In the genomic region with DNA sequence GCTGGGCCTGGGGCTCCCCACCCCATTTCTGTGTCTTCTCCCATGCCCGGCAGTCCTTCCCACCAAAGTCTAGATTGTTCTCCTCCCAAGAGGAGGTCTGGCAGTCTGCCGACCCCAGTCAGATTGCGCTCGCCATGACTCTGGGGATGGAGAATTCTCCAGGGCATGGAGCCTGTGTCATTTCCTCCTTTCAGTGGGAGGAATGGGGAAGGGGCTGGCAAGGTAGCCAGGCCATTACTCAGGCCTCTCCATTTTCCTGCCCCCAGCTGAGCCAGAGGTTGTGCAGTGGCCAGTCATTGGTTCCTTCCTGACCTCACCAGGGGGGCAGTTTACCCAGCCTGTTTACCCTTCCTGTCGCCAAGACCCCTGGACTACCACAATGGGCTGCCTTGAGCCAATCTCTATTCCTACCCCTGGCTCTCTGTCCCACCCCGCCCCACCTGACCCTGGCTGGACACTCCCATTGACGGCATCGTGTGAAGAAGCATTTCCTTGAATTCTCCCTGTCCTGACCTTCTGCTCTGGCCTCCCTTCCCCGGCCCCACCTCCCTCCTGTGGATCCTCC, we compare ENCODE assay signal across 9 cellular contexts. TPM values are rescaled to one million over a fixed set of nuclear protein-coding genes. Genes with fewer than 3 reads are reported as not detected.
A peak's percentile ranks its signal among the peaks of the same experiment; 100 is the strongest.
DNase-seq lines count a peak whose midpoint lies in the region; ATAC-seq, FAIRE-seq and TF ChIP-seq lines count a peak whose summit lies in the region.
"Had no signal": no experiment of that assay in that cellular context is flagged by ENCODE, and none has a peak within 500 bp of the region (broad histone marks: within the 10 kb centered on the region; RNA-seq: fewer than 3 reads in every experiment).

No MANE protein-coding gene starts in this region.

- no peak for TF ChIP-seq CTCF in D721Med (IDR thresholded peaks at IDR 0.05; ENCODE audit: insufficient read depth, missing control alignments)

- ATAC-seq in esophagus mucosa (peak; percentile 40), aorta (ENCODE audit: low FRiP score) (peak; percentile 54)

- 16 to 21% methylated on average over 9 of the region's 9 CpGs for WGBS in aorta, 2 donors

- H3K4me1 ChIP-seq in mucosa of rectum (ENCODE audit: control insufficient read depth in 2 of 2, insufficient read depth in 2 of 2, low read length in 2 of 2): peaks cover 17 to 29% of the 10 kb centered on the region in 2 donors
- peaks cover 2 to 6% of the 10 kb centered on the region in 2 donors for H3K4me1 ChIP-seq in aorta (ENCODE audit: control insufficient read depth in 1 of 2, insufficient read depth in 2 of 2, low read length in 2 of 2)

- peak overlapping the region; percentile 49 to 58 for H3K27ac ChIP-seq in mucosa of rectum (ENCODE audit: low read depth in 2 of 2, low read length in 2 of 2)
- peak overlapping the region; percentile 89 to 93 for H3K27ac ChIP-seq in aorta (ENCODE audit: low read depth in 1 of 2, low read length in 2 of 2)
- H3K27ac ChIP-seq: SK-N-MC had no signal

- DNase-seq in aorta (peak; percentile 84 to 91), LoVo (ENCODE audit: low spot score) (no peak), GM19240 (ENCODE audit: insufficient read length, low spot score) (no peak), D721Med (ENCODE audit: insufficient read length, low spot score) (no peak)
- DNase-seq: activated naive CD8-positive, alpha-beta T cell treated with anti-CD3 and anti-CD28 coated beads, Interleukin-2, amount 10 ng/mL, durations not matched to agents 7 days and 5 days had no signal

- H3K9me3 ChIP-seq in mucosa of rectum (ENCODE audit: control insufficient read depth in 2 of 2, low read length in 2 of 2): no peaks in the 10 kb centered on the region
- H3K9me3 ChIP-seq in aorta (ENCODE audit: control insufficient read depth, low read length): no peaks in the 10 kb centered on the region

- H3K9ac ChIP-seq in mucosa of rectum (ENCODE audit: low read depth in 1 of 2, low read length in 2 of 2): no peak overlapping the region

- intact Hi-C loops in aorta (cut with DNase I): loop anchor here in 1 of 2 donors (5.0 kb wide), 1 partner anchor 39 kb away; no protein-coding TSS in a partner anchor

- H3K27me3 ChIP-seq in mucosa of rectum (ENCODE audit: control insufficient read depth in 2 of 2, insufficient read depth in 2 of 2, low read length in 2 of 2) (no peaks in the 10 kb centered on the region), aorta (ENCODE audit: control insufficient read depth in 1 of 2, insufficient read depth in 2 of 2, low read length in 1 of 2) (no peaks in the 10 kb centered on the region)

- no peak for FAIRE-seq in D721Med (lab: Jason Lieb, UNC)

- H3K4me3 ChIP-seq in mucosa of rectum (ENCODE audit: low read length in 2 of 2) (no peak overlapping the region), aorta (ENCODE audit: low read length in 2 of 2) (no peak overlapping the region)
- H3K4me3 ChIP-seq: SK-N-MC had no signal

- H3K36me3 ChIP-seq in mucosa of rectum (ENCODE audit: control insufficient read depth in 2 of 2, insufficient read depth in 2 of 2, low read length in 2 of 2) (no peaks in the 10 kb centered on the region), aorta (ENCODE audit: control insufficient read depth in 1 of 2, insufficient read depth in 2 of 2, low read length in 1 of 2) (no peaks in the 10 kb centered on the region)

TF ChIP-seq in PFSK-1, 5 proteins besides CTCF, POLR2A, EP300 and RAD21:
- no peak for TF ChIP-seq TAF1 (IDR thresholded peaks at IDR 0.05; ENCODE audit: borderline replicate concordance, insufficient read depth, low read length)
- peak; percentile 96 for TF ChIP-seq FOXP2 (optimal IDR thresholded peaks at IDR 0.05; ENCODE audit: borderline replicate concordance, extremely low read depth, extremely low read length, insufficient read depth)
- peak; percentile 21; the same call in 1 of the 2 replicates for TF ChIP-seq POLR2AphosphoS5 (IDR thresholded peaks at IDR 0.05; ENCODE audit: low read depth, low read length)

RNA-seq across cellular contexts. Expression of a gene that starts 0.6 kb away (rescaled TPM):
- polyA plus RNA-seq in PFSK-1 (2012; ENCODE audit: insufficient read length, low read depth): 30.3 TPM
- total RNA-seq in esophagus mucosa (7.8 TPM), aorta (100 to 1,000 TPM; 327 to 478 TPM)
- polyA plus RNA-seq in aorta: 100 to 1,000 TPM; 228 to 486 TPM

RNA-seq across cellular contexts. Expression of a gene that starts 20.0 kb away (rescaled TPM):
- 0.16 TPM for polyA plus RNA-seq in PFSK-1 (2012; ENCODE audit: insufficient read length, low read depth)
- total RNA-seq in esophagus mucosa (not detected), aorta (10 to 100 TPM in 1 of 2 donors, 1 to 10 TPM in 1; 2.5 to 14.1 TPM)
- 1 to 10 TPM; 2.0 to 2.8 TPM for polyA plus RNA-seq in aorta

RNA-seq across cellular contexts. Expression of a gene that starts 59.8 kb away (rescaled TPM):
- 39.7 TPM for polyA plus RNA-seq in PFSK-1 (2012; ENCODE audit: insufficient read length, low read depth)
- total RNA-seq in esophagus mucosa: 24.4 TPM
- total RNA-seq in aorta: 10 to 100 TPM; 40.1 to 46.9 TPM
- 10 to 100 TPM; 16.8 to 41.8 TPM for polyA plus RNA-seq in aorta

Comparison
In these comparisons a context has a peak if more than half of its experiments do, and no peak if none do; other contexts are left out.
1. DNase-seq: peak in aorta (2 of 2); none in LoVo (single experiment), GM19240 (single experiment) and D721Med (single experiment).
2. RNA of a gene that starts 0.6 kb away (total RNA-seq): 327 to 478 TPM in aorta; 7.8 TPM in esophagus mucosa (single experiment); every median in the first group is over 10 times any median in the second.